Comparison of ENCODE assay signal across 27 cellular contexts in the genomic region with DNA sequence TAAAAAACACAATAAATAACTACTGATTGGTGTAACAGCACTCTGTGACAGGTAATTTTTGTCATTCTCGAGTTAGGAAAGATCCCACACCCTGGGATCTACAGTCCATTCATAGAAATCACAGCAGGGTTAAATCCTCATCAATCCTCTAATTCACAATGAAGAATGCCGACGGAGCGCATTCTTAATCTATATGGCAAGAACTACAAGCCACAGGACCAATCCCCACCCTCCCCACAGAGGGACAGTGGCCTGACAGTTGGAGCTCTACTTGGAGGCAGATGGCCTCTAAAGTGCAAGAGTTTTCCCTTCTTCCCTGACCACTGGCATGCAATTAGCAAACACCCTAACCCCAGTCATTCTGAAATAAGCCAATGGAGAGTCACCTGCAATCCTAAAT.
"Had no signal": no experiment of that assay in that cellular context is flagged by ENCODE, and none has a peak within 500 bp of the region (broad histone marks: within the 10 kb centered on the region; RNA-seq: fewer than 3 reads in every experiment).

No MANE protein-coding gene starts in this region.

- H3K27ac ChIP-seq: adrenal gland, body of pancreas, cardiac muscle cell, coronary artery, dorsolateral prefrontal cortex, gastroesophageal sphincter, hepatocyte, left ventricle myocardium inferior, parathyroid adenoma, psoas muscle, spleen, suprapubic skin, tibial artery had no signal

- DNase-seq: activated B cell treated with CpG ODN at 0.5 μM for 24 hours; activated CD8-positive, alpha-beta memory T cell treated with anti-CD3 and anti-CD28 coated beads for 24 hours; activated effector memory CD4-positive, alpha-beta T cell treated with anti-CD3 and anti-CD28 coated beads, Interleukin-2, amount 50 U/mL, for 16 hours; activated naive CD4-positive, alpha-beta T cell treated with anti-CD3 and anti-CD28 coated beads for 36 hours; activated naive CD8-positive, alpha-beta T cell treated with anti-CD3 and anti-CD28 coated beads for 36 hours; adrenal gland; aorta; body of pancreas; dorsolateral prefrontal cortex; effector memory CD4-positive, alpha-beta T cell; islet precursor cell; left ventricle myocardium inferior; naive B cell; occipital lobe; psoas muscle; spleen; stimulated activated naive CD4-positive, alpha-beta T cell; T-helper 2 cell; tibial artery had no signal

- H3K27me3 ChIP-seq: adrenal gland, body of pancreas, cardiac muscle cell, dorsolateral prefrontal cortex, gastroesophageal sphincter, hepatocyte, spleen, suprapubic skin, tibial artery had no signal

- H3K4me3 ChIP-seq: adrenal gland, body of pancreas, cardiac muscle cell, coronary artery, dorsolateral prefrontal cortex, gastroesophageal sphincter, hepatocyte, left ventricle myocardium inferior, psoas muscle, spleen, suprapubic skin, tibial artery had no signal

- H3K27ac Mint-ChIP-seq: activated B cell treated with CpG ODN at 0.5 μM for 24 hours; activated naive CD4-positive, alpha-beta T cell treated with anti-CD3 and anti-CD28 coated beads for 36 hours; activated naive CD8-positive, alpha-beta T cell treated with anti-CD3 and anti-CD28 coated beads for 36 hours; activated T-helper 1 cell treated with anti-CD3 and anti-CD28 coated beads, Interleukin-12 subunit alpha, Interleukin-12 subunit beta, Interleukin-2, Interleukin-4 antibody, amounts not matched to agents 30 ng/mL and 10 ng/mL and 1 ng/mL, durations not matched to agents 14 hours and 24 hours and 36 hours had no signal

- ATAC-seq: body of pancreas, gastroesophageal sphincter, psoas muscle had no signal

- H3K4me1 ChIP-seq: adrenal gland, body of pancreas, gastroesophageal sphincter, parathyroid adenoma, psoas muscle, tibial artery had no signal

- H3K27me3 Mint-ChIP-seq: activated B cell treated with CpG ODN at 0.5 μM for 24 hours; activated naive CD8-positive, alpha-beta T cell treated with anti-CD3 and anti-CD28 coated beads for 36 hours; naive B cell had no signal

- H3K9ac ChIP-seq: parathyroid adenoma had no signal

- H3K4me2 ChIP-seq: hepatocyte had no signal

- H3K9me3 Mint-ChIP-seq: activated naive CD8-positive, alpha-beta T cell treated with anti-CD3 and anti-CD28 coated beads for 36 hours had no signal

- H3K36me3 ChIP-seq: adrenal gland, cardiac muscle cell, gastroesophageal sphincter, left ventricle myocardium inferior, spleen, suprapubic skin, tibial artery had no signal

- H3K4me3 Mint-ChIP-seq: activated B cell treated with CpG ODN at 0.5 μM for 24 hours; activated naive CD4-positive, alpha-beta T cell treated with anti-CD3 and anti-CD28 coated beads for 36 hours; activated naive CD8-positive, alpha-beta T cell treated with anti-CD3 and anti-CD28 coated beads for 36 hours; activated T-helper 1 cell treated with anti-CD3 and anti-CD28 coated beads, Interleukin-12 subunit alpha, Interleukin-12 subunit beta, Interleukin-2, Interleukin-4 antibody, amounts not matched to agents 30 ng/mL and 10 ng/mL and 1 ng/mL, durations not matched to agents 14 hours and 24 hours and 36 hours; naive B cell; neural crest cell had no signal

- H3K9me3 ChIP-seq: adrenal gland, body of pancreas, suprapubic skin had no signal
